In genomic region chr17:79513206-79513605, GRCh38 we compare ENCODE assay signal across 29 cellular contexts.
"Had no signal": no experiment of that assay in that cellular context is flagged by ENCODE, and none has a peak within 500 bp of the region (broad histone marks: within the 10 kb centered on the region; RNA-seq: fewer than 3 reads in every experiment).

No MANE protein-coding gene starts in this region.

- H3K9me3 ChIP-seq: colonic mucosa, esophagus muscularis mucosa, esophagus squamous epithelium, gastrocnemius medialis, gastroesophageal sphincter had no signal

- H3K4me3 ChIP-seq: colonic mucosa, coronary artery, dorsolateral prefrontal cortex, esophagus muscularis mucosa, esophagus squamous epithelium, gastrocnemius medialis, gastroesophageal sphincter, heart left ventricle, heart right ventricle had no signal

- H3K4me1 ChIP-seq: colonic mucosa, esophagus muscularis mucosa, esophagus squamous epithelium, foreskin keratinocyte, gastrocnemius medialis, gastroesophageal sphincter, heart left ventricle, heart right ventricle had no signal

- DNase-seq: colonic mucosa; cortex of kidney; dermis blood vessel endothelial cell; dorsolateral prefrontal cortex; effector CD4-positive, alpha-beta T cell; effector CD8-positive, alpha-beta T cell; effector memory CD4-positive, alpha-beta T cell; effector memory CD8-positive, alpha-beta T cell; endodermal cell; erythroblast; esophagus squamous epithelium; foreskin fibroblast; foreskin keratinocyte; foreskin melanocyte; gastrocnemius medialis; glutamatergic neuron; head of caudate nucleus; heart left ventricle; heart right ventricle had no signal

- H3K36me3 ChIP-seq: colonic mucosa, esophagus muscularis mucosa, esophagus squamous epithelium, gastrocnemius medialis, gastroesophageal sphincter, heart left ventricle, heart right ventricle had no signal

- FAIRE-seq: colon, endometrium, endothelial cell of umbilical vein, frontal cortex had no signal

- ATAC-seq: effector memory CD8-positive, alpha-beta T cell; esophagus mucosa; foreskin keratinocyte; gastrocnemius medialis; gastroesophageal sphincter; heart left ventricle; heart right ventricle had no signal

- H3K4me3 Mint-ChIP-seq: dendritic cell treated with granulocyte-macrophage colony-stimulating factor and Interleukin-4, amounts not matched to agents 40 ng/mL and 50 ng/mL, for 4 days; effector memory CD8-positive, alpha-beta T cell; endodermal cell had no signal

- H3K9me3 Mint-ChIP-seq: effector memory CD8-positive, alpha-beta T cell had no signal

- H3K27ac ChIP-seq: colonic mucosa, coronary artery, epithelial cell of prostate, esophagus muscularis mucosa, esophagus squamous epithelium, foreskin keratinocyte, gastrocnemius medialis, gastroesophageal sphincter, heart left ventricle, heart right ventricle had no signal

- H3K4me1 Mint-ChIP-seq: endodermal cell had no signal

- H3K27me3 ChIP-seq: colonic mucosa had no signal

- H3K27ac Mint-ChIP-seq: dendritic cell treated with granulocyte-macrophage colony-stimulating factor and Interleukin-4, amounts not matched to agents 40 ng/mL and 50 ng/mL, for 4 days; effector memory CD8-positive, alpha-beta T cell; endodermal cell had no signal
